Comparison of ENCODE assay signal across 11 cellular contexts in the genomic region with DNA sequence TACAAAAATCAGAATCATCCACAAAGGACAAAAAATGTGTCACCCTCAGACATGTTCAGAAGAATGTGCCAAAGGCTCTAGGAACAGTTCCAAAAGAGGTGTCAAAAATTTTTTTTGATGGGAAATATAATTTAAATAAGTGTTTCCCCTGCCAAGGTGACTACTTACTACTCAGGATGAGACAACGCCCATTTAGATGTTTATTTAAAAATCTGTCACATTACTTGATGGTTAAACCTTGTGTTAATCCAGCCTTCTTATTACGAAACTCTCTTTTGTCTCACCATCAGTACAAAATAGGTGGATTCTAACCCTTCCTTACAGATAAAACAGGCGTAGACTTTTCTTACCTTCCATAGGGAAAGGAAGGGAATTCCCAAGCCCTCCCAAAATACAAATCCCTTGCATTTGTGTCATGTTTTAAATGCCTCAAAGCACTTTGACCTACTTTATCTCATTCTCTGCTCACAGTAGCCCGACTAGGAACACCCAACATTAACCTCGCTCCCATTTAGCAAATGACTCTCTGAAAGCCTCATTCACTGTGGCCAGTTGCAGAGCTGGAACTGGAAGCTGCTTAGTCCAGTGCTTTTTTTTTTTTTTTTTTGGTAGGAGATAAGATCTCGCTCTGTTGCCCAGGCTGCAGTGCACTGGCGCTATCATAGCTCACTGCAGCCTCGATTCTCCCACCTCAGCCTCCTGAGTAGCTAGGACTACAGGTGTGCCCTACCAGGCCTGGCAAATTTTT. TPM values are rescaled to one million over a fixed set of nuclear protein-coding genes. Genes with fewer than 3 reads are reported as not detected.
DNase-seq lines count a peak whose midpoint lies in the region; ATAC-seq and TF ChIP-seq lines count a peak whose summit lies in the region.
"Had no signal": no experiment of that assay in that cellular context is flagged by ENCODE, and none has a peak within 500 bp of the region (broad histone marks: within the 10 kb centered on the region; RNA-seq: fewer than 3 reads in every experiment).

No MANE protein-coding gene starts in this region.

- ATAC-seq in activated T-helper 17 cell treated with anti-CD3 and anti-CD28 coated beads, Interleukin-2, amount 50 U/mL, for 72 hours (replicated peaks) = no peak
- peak; percentile 38 for ATAC-seq in left ventricle myocardium superior
- ATAC-seq in sciatic nerve = no peak
- no peak for ATAC-seq in GM18873 (IDR thresholded peaks at IDR 0.05; ENCODE audit: low FRiP score, unreplicated experiment)

- DNase-seq in left ventricle myocardium superior (no peak), sciatic nerve (ENCODE audit: low spot score) (peak; percentile 21), superior temporal gyrus (ENCODE audit: extremely low spot score) (no peak)
- DNase-seq in activated naive CD4-positive, alpha-beta T cell treated with anti-CD3 and anti-CD28 coated beads for 36 hours = no peak
- DNase-seq in stimulated activated naive CD4-positive, alpha-beta T cell treated with Interleukin-2 at 50 U/mL for 16 hours (lab: John Stamatoyannopoulos, UW) = no peak
- DNase-seq: MG63, WERI-Rb-1 had no signal

- POLR2A ChIA-PET in HEK293 (lab: Yijun Ruan, JAX) = interaction anchor here (0.6 kb wide), 1 partner anchor 38 kb away, joined by 3 read pairs; no protein-coding TSS in a partner anchor

- H3K4me1 Mint-ChIP-seq in activated T-helper 17 cell treated with anti-CD3 and anti-CD28 coated beads, Interleukin-2, amount 50 U/mL, for 72 hours = no peaks in the 10 kb centered on the region
- peaks cover 2% of the 10 kb centered on the region for H3K4me1 Mint-ChIP-seq in activated naive CD4-positive, alpha-beta T cell treated with anti-CD3 and anti-CD28 coated beads for 36 hours (ENCODE audit: low read depth)

- H3K4me1 ChIP-seq in HEK293 (ENCODE audit: control insufficient read depth, insufficient read depth, low read length) = peaks cover 14% of the 10 kb centered on the region

- no peaks in the 10 kb centered on the region for H3K36me3 Mint-ChIP-seq in activated T-helper 17 cell treated with anti-CD3 and anti-CD28 coated beads, Interleukin-2, amount 50 U/mL, for 72 hours (ENCODE audit: low read depth)
- no peaks in the 10 kb centered on the region for H3K36me3 Mint-ChIP-seq in activated naive CD4-positive, alpha-beta T cell treated with anti-CD3 and anti-CD28 coated beads for 36 hours (ENCODE audit: low read depth)

- no peaks in the 10 kb centered on the region for H3K27me3 Mint-ChIP-seq in activated T-helper 17 cell treated with anti-CD3 and anti-CD28 coated beads, Interleukin-2, amount 50 U/mL, for 72 hours
- H3K27me3 Mint-ChIP-seq in activated naive CD4-positive, alpha-beta T cell treated with anti-CD3 and anti-CD28 coated beads for 36 hours (ENCODE audit: low read depth) = no peaks in the 10 kb centered on the region

- peak overlapping the region; percentile 28 for H3K27ac Mint-ChIP-seq in activated T-helper 17 cell treated with anti-CD3 and anti-CD28 coated beads, Interleukin-2, amount 50 U/mL, for 72 hours
- no peak overlapping the region for H3K27ac Mint-ChIP-seq in activated naive CD4-positive, alpha-beta T cell treated with anti-CD3 and anti-CD28 coated beads for 36 hours
- H3K27ac Mint-ChIP-seq: activated T-helper 2 cell treated with anti-CD3 and anti-CD28 coated beads, Interferon-gamma antibody, Interleukin-2, Interleukin-4, amounts not matched to agents 10 μg/mL and 5 μg/mL and 100 μg/mL, durations not matched to agents 14 hours and 24 hours and 36 hours had no signal

- no peak overlapping the region for H3K4me3 ChIP-seq in HEK293 (ENCODE audit: low read depth, low read length)
- H3K4me3 ChIP-seq: MG63 had no signal

- no peak for TF ChIP-seq CTCF in HEK293 (tag by site-specific recombination; IDR thresholded peaks at IDR 0.05)

- intact Hi-C loops in left ventricle myocardium superior (cut with micrococcal nuclease) (no loop called here), sciatic nerve (cut with DNase I) (no loop called here)
- intact Hi-C loops in activated naive CD4-positive, alpha-beta T cell treated with anti-CD3 and anti-CD28 coated beads for 36 hours (cut with micrococcal nuclease) = no loop called here

- H3K27ac ChIP-seq in HEK293 (ENCODE audit: extremely low read depth, low read depth, low read length) = no peak overlapping the region
- H3K27ac ChIP-seq: WERI-Rb-1 had no signal

- no peaks in the 10 kb centered on the region for H3K9me3 ChIP-seq in HEK293 (ENCODE audit: control insufficient read depth, insufficient read depth, low read depth, low read length)
- H3K9me3 ChIP-seq: MG63 had no signal

- no peaks in the 10 kb centered on the region for H3K9me3 Mint-ChIP-seq in activated T-helper 17 cell treated with anti-CD3 and anti-CD28 coated beads, Interleukin-2, amount 50 U/mL, for 72 hours
- no peaks in the 10 kb centered on the region for H3K9me3 Mint-ChIP-seq in activated naive CD4-positive, alpha-beta T cell treated with anti-CD3 and anti-CD28 coated beads for 36 hours
- H3K9me3 Mint-ChIP-seq: activated T-helper 2 cell treated with anti-CD3 and anti-CD28 coated beads, Interferon-gamma antibody, Interleukin-2, Interleukin-4, amounts not matched to agents 10 μg/mL and 5 μg/mL and 100 μg/mL, durations not matched to agents 14 hours and 24 hours and 36 hours had no signal

- no peaks in the 10 kb centered on the region for H3K36me3 ChIP-seq in HEK293 (ENCODE audit: control insufficient read depth in 2 of 2, insufficient read depth in 1 of 2, low read length in 2 of 2)
- H3K36me3 ChIP-seq: MG63, WERI-Rb-1 had no signal

- H3K4me3 Mint-ChIP-seq in activated T-helper 17 cell treated with anti-CD3 and anti-CD28 coated beads, Interleukin-2, amount 50 U/mL, for 72 hours = no peak overlapping the region
- H3K4me3 Mint-ChIP-seq in activated naive CD4-positive, alpha-beta T cell treated with anti-CD3 and anti-CD28 coated beads for 36 hours = no peak overlapping the region

- CTCF ChIA-PET in HEK293 (lab: Yijun Ruan, JAX) = interaction anchor here (0.6 to 4.0 kb wide), 5 partner anchors 9 to 1458 kb away, joined by 3 to 24 read pairs (median 3); partner anchors contain the start of gene RGS9
- CTCF ChIA-PET in activated naive CD4-positive, alpha-beta T cell treated with anti-CD3 and anti-CD28 coated beads for 36 hours (lab: Charles Lee) = interaction anchor here (0.7 kb wide), 2 partner anchors 22 to 40 kb away, joined by 3 to 4 read pairs; no protein-coding TSS in a partner anchor

TF ChIP-seq in HEK293, 187 proteins besides CTCF, POLR2A, EP300 and RAD21 (continues in another document):
- no peak for TF ChIP-seq ZNF830 (tag by site-specific recombination; IDR thresholded peaks at IDR 0.05; ENCODE audit: low read depth)
- TF ChIP-seq, protein P1, sequence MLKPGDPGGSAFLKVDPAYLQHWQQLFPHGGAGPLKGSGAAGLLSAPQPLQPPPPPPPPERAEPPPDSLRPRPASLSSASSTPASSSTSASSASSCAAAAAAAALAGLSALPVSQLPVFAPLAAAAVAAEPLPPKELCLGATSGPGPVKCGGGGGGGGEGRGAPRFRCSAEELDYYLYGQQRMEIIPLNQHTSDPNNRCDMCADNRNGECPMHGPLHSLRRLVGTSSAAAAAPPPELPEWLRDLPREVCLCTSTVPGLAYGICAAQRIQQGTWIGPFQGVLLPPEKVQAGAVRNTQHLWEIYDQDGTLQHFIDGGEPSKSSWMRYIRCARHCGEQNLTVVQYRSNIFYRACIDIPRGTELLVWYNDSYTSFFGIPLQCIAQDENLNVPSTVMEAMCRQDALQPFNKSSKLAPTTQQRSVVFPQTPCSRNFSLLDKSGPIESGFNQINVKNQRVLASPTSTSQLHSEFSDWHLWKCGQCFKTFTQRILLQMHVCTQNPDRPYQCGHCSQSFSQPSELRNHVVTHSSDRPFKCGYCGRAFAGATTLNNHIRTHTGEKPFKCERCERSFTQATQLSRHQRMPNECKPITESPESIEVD (tag by site-specific recombination; IDR thresholded peaks at IDR 0.05) = peak; percentile 34
- TF ChIP-seq ZBTB17 (tag by site-specific recombination; IDR thresholded peaks at IDR 0.05) = peak; percentile 45
- TF ChIP-seq ZSCAN5A (tag by site-specific recombination; IDR thresholded peaks at IDR 0.05) = no peak
- peak; percentile 44; the same call in 1 of the 2 replicates for TF ChIP-seq KLF17 (tag by site-specific recombination; IDR thresholded peaks at IDR 0.05)
- no peak for TF ChIP-seq ZNF132 (tag by site-specific recombination; IDR thresholded peaks at IDR 0.05; ENCODE audit: borderline replicate concordance)
- TF ChIP-seq SP7 (tag by site-specific recombination; IDR thresholded peaks at IDR 0.05) = peak; percentile 58; the same call in 1 of the 2 replicates
- no peak for TF ChIP-seq OVOL3 (tag by site-specific recombination; IDR thresholded peaks at IDR 0.05)

RNA-seq across cellular contexts. Expression of gene GNA13, which starts 5.8 kb away (rescaled TPM):
- 10 to 100 TPM; 63.9 to 65.1 TPM for total RNA-seq in activated T-helper 17 cell treated with anti-CD3 and anti-CD28 coated beads, Interleukin-2, amount 50 U/mL, for 72 hours
- total RNA-seq in left ventricle myocardium superior (23.7 TPM), sciatic nerve (50.3 TPM)
- 10 to 100 TPM; 42.4 to 44.9 TPM for total RNA-seq in activated naive CD4-positive, alpha-beta T cell treated with anti-CD3 and anti-CD28 coated beads for 36 hours
